Comparison of ENCODE assay signal across 8 cellular contexts in genomic region chr2:37892436-37893114, GRCh38. TPM values are rescaled to one million over a fixed set of nuclear protein-coding genes. Genes with fewer than 3 reads are reported as not detected.
A peak's percentile ranks its signal among the peaks of the same experiment; 100 is the strongest.
DNase-seq lines count a peak whose midpoint lies in the region; ATAC-seq, FAIRE-seq and TF ChIP-seq lines count a peak whose summit lies in the region.

No MANE protein-coding gene starts in this region.

- H3K79me2 ChIP-seq in MM.1S (ENCODE audit: low read length) (no peaks in the 10 kb centered on the region), keratinocyte (ENCODE audit: control insufficient read depth, insufficient read depth, low read length) (no peaks in the 10 kb centered on the region)

- peaks cover 19% of the 10 kb centered on the region for H3F3A ChIP-seq in MM.1S (ENCODE audit: insufficient read depth, low read length)

- H3K9me1 ChIP-seq in keratinocyte (ENCODE audit: control insufficient read depth, extremely low read depth, insufficient read depth, low read length) = no peaks in the 10 kb centered on the region

- H2AFZ ChIP-seq in MM.1S (ENCODE audit: low read length) (0 out of 2 replicates have a peak overlapping the region, but pooled peaks have one; percentile 14), keratinocyte (ENCODE audit: control insufficient read depth, low read length) (peak overlapping the region; percentile 12)

- H3K9me3 ChIP-seq in MM.1S (replicated peaks; ENCODE audit: insufficient read depth, low read length) = no peaks in the 10 kb centered on the region
- H3K9me3 ChIP-seq in keratinocyte (ENCODE audit: control insufficient read depth, low read depth, low read length) = no peaks in the 10 kb centered on the region

- H3K27ac ChIP-seq in MM.1S (ENCODE audit: low read length) = peak overlapping the region; percentile 60; the same call in 1 of the 2 replicates
- H3K27ac ChIP-seq in keratinocyte (ENCODE audit: control insufficient read depth, insufficient read depth, low read length) = no peak overlapping the region

- H3K4me3 ChIP-seq in MM.1S (ENCODE audit: low read length) = peak overlapping the region; percentile 38
- H3K4me3 ChIP-seq in keratinocyte (ENCODE audit: control insufficient read depth in 2 of 3, extremely low read depth in 1 of 3, insufficient read depth in 2 of 3, low read depth in 1 of 3, low read length in 3 of 3) = no peak overlapping the region

- H4K20me1 ChIP-seq in MM.1S (ENCODE audit: insufficient read depth, low read length) (no peaks in the 10 kb centered on the region), keratinocyte (ENCODE audit: control insufficient read depth, extremely low read depth, insufficient read depth, low read length) (no peaks in the 10 kb centered on the region)

- H3K4me1 ChIP-seq in MM.1S (ENCODE audit: low read length) (peaks cover 24% of the 10 kb centered on the region), keratinocyte (ENCODE audit: control insufficient read depth, extremely low read depth, insufficient read depth, low read length) (peaks cover 5% of the 10 kb centered on the region)

- no peaks in the 10 kb centered on the region for H3K9me2 ChIP-seq in MM.1S (replicated peaks; ENCODE audit: insufficient read depth, low read length)

- TF ChIP-seq CTCF in MM.1S (IDR thresholded peaks at IDR 0.05; ENCODE audit: low read length) (no peak), keratinocyte (optimal IDR thresholded peaks at IDR 0.05 in 1 of 3, IDR thresholded peaks at IDR 0.05 in 1 of 3, conservative IDR thresholded peaks at IDR 0.05 in 1 of 3; ENCODE audit: extremely low read depth in 1 of 3, insufficient read depth in 2 of 3, low read length in 3 of 3) (no peak)

- no peak for FAIRE-seq in keratinocyte (lab: Jason Lieb, UNC)

- dilution Hi-C loops in keratinocyte (cut with MboI; ENCODE audit: extremely low pct_ligation_motif_present, low sequenced_read_pairs) = no loop called here

- H3K27me3 ChIP-seq in MM.1S (replicated peaks; ENCODE audit: insufficient read depth, low read length) (peaks cover 19% of the 10 kb centered on the region), keratinocyte (ENCODE audit: control insufficient read depth, extremely low read depth, insufficient read depth, low read length) (no peaks in the 10 kb centered on the region)

- H3K9ac ChIP-seq in MM.1S (ENCODE audit: low read length) (no peak overlapping the region; the same call in 1 of the 2 replicates), keratinocyte (ENCODE audit: control insufficient read depth, extremely low read depth, insufficient read depth, low read length) (no peak overlapping the region)

- peak; percentile 72 for ATAC-seq in GM18505 (IDR thresholded peaks at IDR 0.05; ENCODE audit: unreplicated experiment)
- ATAC-seq in GM21825 (IDR thresholded peaks at IDR 0.05; ENCODE audit: unreplicated experiment) = peak; percentile 63

- H3K4me2 ChIP-seq in MM.1S (ENCODE audit: low read depth, low read length) = peak overlapping the region; percentile 62
- H3K4me2 ChIP-seq in keratinocyte (ENCODE audit: control insufficient read depth, extremely low read depth, insufficient read depth, low read depth, low read length) = no peak overlapping the region

- H3K36me3 ChIP-seq in MM.1S (replicated peaks; ENCODE audit: insufficient read depth, low read length) (no peaks in the 10 kb centered on the region), keratinocyte (ENCODE audit: control insufficient read depth in 2 of 2, extremely low read depth in 1 of 2, insufficient read depth in 2 of 2, low read length in 2 of 2) (no peaks in the 10 kb centered on the region)

- peak; percentile 80 for DNase-seq in MM.1S
- no peak for DNase-seq in keratinocyte (ENCODE audit: low read depth, low spot score)
- DNase-seq in stimulated activated CD4-positive, alpha-beta T cell treated with anti-CD3 and anti-CD28 coated beads, Interleukin-2, amount 100 ng/mL, for 24 hours = no peak
- no peak for DNase-seq in NCI-H1694 (lab: John Stamatoyannopoulos, UW)
- DNase-seq in SHP77 treated with DMSO at 0.1 percent for 48 hours (lab: John Stamatoyannopoulos, UW) = no peak
- DNase-seq in 8988T = no peak

- TF ChIP-seq POLR2A in GM18505 (IDR thresholded peaks at IDR 0.05; ENCODE audit: borderline replicate concordance, extremely low read depth, insufficient read depth, insufficient read length) = no peak

RNA-seq across cellular contexts. Expression of gene RMDN2, which starts 32.5 kb away (rescaled TPM):
- 6.2 to 9.3 TPM (median 7.1 TPM) in 3 replicates for polyA plus RNA-seq in keratinocyte
- 0.89 TPM for polyA plus RNA-seq in keratinocyte (2011; ENCODE audit: low read depth)
- polyA plus RNA-seq in keratinocyte (2011; cell fraction: cytosol; rRNA removed) = 4.7 and 9.4 TPM in 2 replicates
- 11.7 and 15.4 TPM in 2 replicates for polyA plus RNA-seq in keratinocyte (2011; cell fraction: nucleus; rRNA removed)
- polyA plus RNA-seq in keratinocyte (2012; ENCODE audit: low replicate concordance) = 1.7 and 5.9 TPM in 2 replicates
- 2.9 to 3.7 TPM in 2 of 3 replicates, not detected in the other for polyA minus RNA-seq in keratinocyte
- 2.3 TPM for polyA minus RNA-seq in keratinocyte (2011; cell fraction: cytosol; rRNA and poly(A)+ RNA removed)
- 3.8 and 13.7 TPM in 2 replicates for polyA minus RNA-seq in keratinocyte (2011; cell fraction: nucleus; rRNA and poly(A)+ RNA removed)
